In the genomic region with DNA sequence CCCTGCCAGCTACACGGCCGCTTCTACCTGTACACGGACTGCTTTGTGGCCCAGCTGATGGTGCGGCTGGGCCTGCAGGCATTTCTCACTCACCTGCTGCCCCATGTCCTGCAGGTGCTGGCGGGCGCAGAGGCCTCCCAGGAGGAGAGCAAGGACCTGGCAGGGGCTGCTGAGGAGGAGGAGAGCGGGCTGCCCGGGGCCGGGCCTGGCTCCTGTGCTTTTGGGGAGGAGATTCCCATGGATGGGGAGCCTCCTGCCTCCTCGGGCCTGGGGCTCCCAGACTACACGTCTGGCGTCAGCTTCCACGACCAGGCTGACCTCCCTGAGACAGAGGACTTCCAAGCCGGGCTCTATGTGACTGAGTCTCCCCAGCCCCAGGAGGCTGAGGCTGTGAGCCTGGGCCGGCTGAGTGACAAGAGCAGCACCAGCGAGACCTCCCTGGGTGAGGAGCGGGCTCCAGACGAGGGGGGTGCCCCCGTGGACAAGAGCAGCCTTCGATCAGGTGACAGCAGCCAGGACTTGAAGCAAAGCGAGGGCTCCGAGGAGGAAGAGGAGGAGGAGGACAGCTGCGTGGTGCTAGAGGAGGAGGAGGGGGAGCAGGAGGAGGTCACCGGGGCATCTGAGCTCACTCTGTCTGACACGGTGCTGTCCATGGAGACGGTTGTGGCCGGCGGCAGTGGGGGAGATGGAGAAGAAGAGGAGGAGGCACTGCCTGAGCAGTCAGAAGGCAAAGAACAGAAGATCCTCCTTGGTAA, we compare ENCODE assay signal across 20 cellular contexts. TPM values are rescaled to one million over a fixed set of nuclear protein-coding genes. Genes with fewer than 3 reads are reported as not detected.
DNase-seq lines count a peak whose midpoint lies in the region; ATAC-seq and TF ChIP-seq lines count a peak whose summit lies in the region.
"Had no signal": no experiment of that assay in that cellular context is flagged by ENCODE, and none has a peak within 500 bp of the region (broad histone marks: within the 10 kb centered on the region; RNA-seq: fewer than 3 reads in every experiment).

No MANE protein-coding gene starts in this region.

- 90% methylated on average over 28 of the region's 28 CpGs for WGBS in right cardiac atrium

- peaks cover 30% of the 10 kb centered on the region for H3K4me1 Mint-ChIP-seq in central memory CD8-positive, alpha-beta T cell
- peaks cover 18% of the 10 kb centered on the region for H3K4me1 Mint-ChIP-seq in nephron progenitor cell
- peaks cover 32% of the 10 kb centered on the region for H3K4me1 Mint-ChIP-seq in activated CD8-positive, alpha-beta T cell treated with anti-CD3 and anti-CD28 coated beads, Interleukin-2, amount 10 ng/mL, durations not matched to agents 7 days and 5 days (ENCODE audit: low read depth)

- CTCF ChIA-PET in activated CD8-positive, alpha-beta T cell treated with anti-CD3 and anti-CD28 coated beads, Interleukin-2, amount 10 ng/mL, durations not matched to agents 7 days and 5 days (lab: Charles Lee) = interaction anchor here (0.7 kb wide), 1 partner anchor 38 kb away, joined by 3 read pairs; no protein-coding TSS in a partner anchor

- no peak overlapping the region for H3K27ac ChIP-seq in right cardiac atrium (ENCODE audit: low read length)
- no peak overlapping the region for H3K27ac ChIP-seq in foreskin keratinocyte
- H3K27ac ChIP-seq: PC-9 had no signal

- H3K27me3 Mint-ChIP-seq in central memory CD8-positive, alpha-beta T cell = no peaks in the 10 kb centered on the region
- no peaks in the 10 kb centered on the region for H3K27me3 Mint-ChIP-seq in nephron progenitor cell (ENCODE audit: low read depth, poor library complexity)
- no peaks in the 10 kb centered on the region for H3K27me3 Mint-ChIP-seq in activated CD8-positive, alpha-beta T cell treated with anti-CD3 and anti-CD28 coated beads, Interleukin-2, amount 10 ng/mL, durations not matched to agents 7 days and 5 days (ENCODE audit: low read depth)

- ATAC-seq in right cardiac atrium (no peak), left cardiac atrium (no peak), foreskin keratinocyte (no peak)
- no peak for ATAC-seq in central memory CD8-positive, alpha-beta T cell (replicated peaks; ENCODE audit: extremely low read depth, poor library complexity, severe bottlenecking)
- no peak for ATAC-seq in activated CD8-positive, alpha-beta T cell treated with anti-CD3 and anti-CD28 coated beads, Interleukin-2, amount 10 ng/mL, durations not matched to agents 7 days and 5 days

- no peak overlapping the region for H3K4me3 ChIP-seq in right cardiac atrium (ENCODE audit: low read length)
- no peak overlapping the region for H3K4me3 ChIP-seq in foreskin fibroblast (ENCODE audit: low read depth in 1 of 2, low read length in 2 of 2)
- H3K4me3 ChIP-seq: lung, PC-9 had no signal

- peaks cover 8% of the 10 kb centered on the region for H3K4me1 ChIP-seq in right cardiac atrium (ENCODE audit: control insufficient read depth, insufficient read depth, low read length)
- H3K4me1 ChIP-seq in foreskin keratinocyte = peaks cover 13% of the 10 kb centered on the region

- intact Hi-C loops in right cardiac atrium (cut with DNase I) (loop anchor here in 1 of 4 donors (5.0 kb wide), 1 partner anchor 49 kb away; no protein-coding TSS in a partner anchor), left cardiac atrium (cut with DNase I) (no loop called here)

- H3K4me3 Mint-ChIP-seq in central memory CD8-positive, alpha-beta T cell = peak overlapping the region; percentile 57
- no peak overlapping the region for H3K4me3 Mint-ChIP-seq in nephron progenitor cell
- H3K4me3 Mint-ChIP-seq in activated CD8-positive, alpha-beta T cell treated with anti-CD3 and anti-CD28 coated beads, Interleukin-2, amount 10 ng/mL, durations not matched to agents 7 days and 5 days = no peak overlapping the region
- H3K4me3 Mint-ChIP-seq: HFFc6 had no signal

- no peak for TF ChIP-seq CTCF in nephron progenitor cell (IDR thresholded peaks at IDR 0.05)
- TF ChIP-seq CTCF in foreskin keratinocyte (conservative IDR thresholded peaks at IDR 0.05) = no peak
- TF ChIP-seq CTCF in foreskin fibroblast (IDR thresholded peaks at IDR 0.05; ENCODE audit: low read depth, low read length) = no peak

- H3K27ac Mint-ChIP-seq in central memory CD8-positive, alpha-beta T cell (ENCODE audit: low read depth) = no peak overlapping the region
- peak overlapping the region; percentile 92 for H3K27ac Mint-ChIP-seq in nephron progenitor cell
- no peak overlapping the region for H3K27ac Mint-ChIP-seq in activated CD8-positive, alpha-beta T cell treated with anti-CD3 and anti-CD28 coated beads, Interleukin-2, amount 10 ng/mL, durations not matched to agents 7 days and 5 days
- H3K27ac Mint-ChIP-seq: HFFc6 had no signal

- H3K27me3 ChIP-seq in right cardiac atrium (ENCODE audit: control insufficient read depth, insufficient read depth) (no peaks in the 10 kb centered on the region), foreskin keratinocyte (no peaks in the 10 kb centered on the region)

- H3K36me3 Mint-ChIP-seq in central memory CD8-positive, alpha-beta T cell (ENCODE audit: insufficient read depth) = peaks cover 16% of the 10 kb centered on the region
- H3K36me3 Mint-ChIP-seq in nephron progenitor cell (ENCODE audit: low read depth) = no peaks in the 10 kb centered on the region
- peaks cover 25% of the 10 kb centered on the region for H3K36me3 Mint-ChIP-seq in activated CD8-positive, alpha-beta T cell treated with anti-CD3 and anti-CD28 coated beads, Interleukin-2, amount 10 ng/mL, durations not matched to agents 7 days and 5 days (ENCODE audit: low read depth)

- DNase-seq in right cardiac atrium (peak in 2 of 3 donors; percentile 40 to 57), left cardiac atrium (no peak), nephron progenitor cell (no peak), foreskin keratinocyte (no peak), foreskin fibroblast (no peak), cerebellar cortex (ENCODE audit: low spot score) (no peak)
- no peak for DNase-seq in central memory CD8-positive, alpha-beta T cell (ENCODE audit: low spot score in 2 of 2)
- no peak for DNase-seq in activated CD8-positive, alpha-beta T cell treated with anti-CD3 and anti-CD28 coated beads, Interleukin-2, amount 10 ng/mL, durations not matched to agents 7 days and 5 days
- DNase-seq: amniotic stem cell; central memory CD4-positive, alpha-beta T cell; effector CD8-positive, alpha-beta T cell; head of caudate nucleus; HFFc6; NCI-H1930; NCI-H345; PC-9; small intestine; stimulated activated CD4-positive, alpha-beta T cell treated with anti-CD3 and anti-CD28 coated beads, Interleukin-4, amount 100 ng/mL, for 24 hours; substantia nigra had no signal

- H3K9me3 ChIP-seq in right cardiac atrium (ENCODE audit: control insufficient read depth, low read length) = no peaks in the 10 kb centered on the region

- POLR2A ChIA-PET in activated CD8-positive, alpha-beta T cell treated with anti-CD3 and anti-CD28 coated beads, Interleukin-2, amount 10 ng/mL, durations not matched to agents 7 days and 5 days (lab: Charles Lee) = interaction anchor here (0.8 to 1.8 kb wide), 2 partner anchors 11 to 17 kb away, joined by 3 to 8 read pairs; no protein-coding TSS in a partner anchor

- no peaks in the 10 kb centered on the region for H3K9me3 Mint-ChIP-seq in central memory CD8-positive, alpha-beta T cell
- H3K9me3 Mint-ChIP-seq in nephron progenitor cell = no peaks in the 10 kb centered on the region
- no peaks in the 10 kb centered on the region for H3K9me3 Mint-ChIP-seq in activated CD8-positive, alpha-beta T cell treated with anti-CD3 and anti-CD28 coated beads, Interleukin-2, amount 10 ng/mL, durations not matched to agents 7 days and 5 days (ENCODE audit: insufficient read depth)
- H3K9me3 Mint-ChIP-seq: HFFc6 had no signal

RNA-seq across cellular contexts. Expression of a gene that starts 3.5 kb away (rescaled TPM):
- total RNA-seq in right cardiac atrium (10 to 100 TPM in 3 of 4 donors, 1 to 10 TPM in 1; 9.2 to 11.2 (median 11.0) TPM), left cardiac atrium (10 to 100 TPM; 15.4 to 16.1 TPM), foreskin keratinocyte (17.6 and 18.9 TPM in 2 replicates)
- polyA plus RNA-seq in right cardiac atrium (10.2 TPM), foreskin keratinocyte (10.3 and 11.5 TPM in 2 replicates)
- total RNA-seq in activated CD8-positive, alpha-beta T cell treated with anti-CD3 and anti-CD28 coated beads, Interleukin-2, amount 10 ng/mL, durations not matched to agents 7 days and 5 days = 10 to 100 TPM; 29.4 to 30.8 TPM

RNA-seq across cellular contexts. Expression of a gene that starts 14.6 kb away (rescaled TPM):
- 1 to 10 TPM in 3 of 4 donors, under 1 TPM in 1; 0.45 to 2.1 (median 1.2) TPM for total RNA-seq in right cardiac atrium
- 1.1 TPM for polyA plus RNA-seq in right cardiac atrium
- 1 to 10 TPM; 4.2 to 4.9 TPM for total RNA-seq in left cardiac atrium
- total RNA-seq in activated CD8-positive, alpha-beta T cell treated with anti-CD3 and anti-CD28 coated beads, Interleukin-2, amount 10 ng/mL, durations not matched to agents 7 days and 5 days = under 1 TPM; 0.16 to 0.31 TPM
- 1.2 and 1.3 TPM in 2 replicates for total RNA-seq in foreskin keratinocyte
- 1.3 and 1.8 TPM in 2 replicates for polyA plus RNA-seq in foreskin keratinocyte
- total RNA-seq: HFFc6 had no signal

RNA-seq across cellular contexts. Expression of a gene that starts 17.9 kb away (rescaled TPM):
- total RNA-seq in right cardiac atrium = 1 to 10 TPM; 1.9 to 6.1 (median 2.3) TPM
- polyA plus RNA-seq in right cardiac atrium = 1.5 TPM
- total RNA-seq in left cardiac atrium = 1 to 10 TPM; 3.7 to 6.0 TPM
- under 1 TPM in 1 of 2 experiments, not detected in 1; 0.13 TPM for total RNA-seq in activated CD8-positive, alpha-beta T cell treated with anti-CD3 and anti-CD28 coated beads, Interleukin-2, amount 10 ng/mL, durations not matched to agents 7 days and 5 days
- 0.60 and 0.65 TPM in 2 replicates for total RNA-seq in foreskin keratinocyte
- 0.27 and 0.30 TPM in 2 replicates for polyA plus RNA-seq in foreskin keratinocyte

RNA-seq across cellular contexts. Expression of a gene that starts 33.8 kb away (rescaled TPM):
- total RNA-seq in right cardiac atrium = 100 to 1,000 TPM; 160 to 288 (median 264) TPM
- 215 TPM for polyA plus RNA-seq in right cardiac atrium
- 100 to 1,000 TPM; 252 to 407 TPM for total RNA-seq in left cardiac atrium
- total RNA-seq in activated CD8-positive, alpha-beta T cell treated with anti-CD3 and anti-CD28 coated beads, Interleukin-2, amount 10 ng/mL, durations not matched to agents 7 days and 5 days = 1 to 10 TPM; 3.9 to 6.0 TPM
- 6.8 and 7.4 TPM in 2 replicates for total RNA-seq in foreskin keratinocyte
- polyA plus RNA-seq in foreskin keratinocyte = 7.7 and 8.5 TPM in 2 replicates

RNA-seq across cellular contexts. Expression of a gene that starts 43.4 kb away (rescaled TPM):
- total RNA-seq in right cardiac atrium = 100 to 1,000 TPM; 134 to 187 (median 152) TPM
- polyA plus RNA-seq in right cardiac atrium = 72.1 TPM
- 100 to 1,000 TPM; 136 to 181 TPM for total RNA-seq in left cardiac atrium
- 100 to 1,000 TPM; 309 to 321 TPM for total RNA-seq in activated CD8-positive, alpha-beta T cell treated with anti-CD3 and anti-CD28 coated beads, Interleukin-2, amount 10 ng/mL, durations not matched to agents 7 days and 5 days
- total RNA-seq in foreskin keratinocyte = 188 and 214 TPM in 2 replicates
- polyA plus RNA-seq in foreskin keratinocyte = 213 and 239 TPM in 2 replicates

Comparison
In these comparisons a context has a peak if more than half of its experiments do, and no peak if none do; other contexts are left out.
1. DNase-seq: peak in right cardiac atrium (2 of 3); none in left cardiac atrium (single experiment), central memory CD8-positive, alpha-beta T cell (0 of 2), nephron progenitor cell (single experiment), activated CD8-positive, alpha-beta T cell treated with anti-CD3 and anti-CD28 coated beads, Interleukin-2, amount 10 ng/mL, durations not matched to agents 7 days and 5 days (single experiment), foreskin keratinocyte (0 of 2), foreskin fibroblast (0 of 2) and cerebellar cortex (single experiment).